In the genomic region with DNA sequence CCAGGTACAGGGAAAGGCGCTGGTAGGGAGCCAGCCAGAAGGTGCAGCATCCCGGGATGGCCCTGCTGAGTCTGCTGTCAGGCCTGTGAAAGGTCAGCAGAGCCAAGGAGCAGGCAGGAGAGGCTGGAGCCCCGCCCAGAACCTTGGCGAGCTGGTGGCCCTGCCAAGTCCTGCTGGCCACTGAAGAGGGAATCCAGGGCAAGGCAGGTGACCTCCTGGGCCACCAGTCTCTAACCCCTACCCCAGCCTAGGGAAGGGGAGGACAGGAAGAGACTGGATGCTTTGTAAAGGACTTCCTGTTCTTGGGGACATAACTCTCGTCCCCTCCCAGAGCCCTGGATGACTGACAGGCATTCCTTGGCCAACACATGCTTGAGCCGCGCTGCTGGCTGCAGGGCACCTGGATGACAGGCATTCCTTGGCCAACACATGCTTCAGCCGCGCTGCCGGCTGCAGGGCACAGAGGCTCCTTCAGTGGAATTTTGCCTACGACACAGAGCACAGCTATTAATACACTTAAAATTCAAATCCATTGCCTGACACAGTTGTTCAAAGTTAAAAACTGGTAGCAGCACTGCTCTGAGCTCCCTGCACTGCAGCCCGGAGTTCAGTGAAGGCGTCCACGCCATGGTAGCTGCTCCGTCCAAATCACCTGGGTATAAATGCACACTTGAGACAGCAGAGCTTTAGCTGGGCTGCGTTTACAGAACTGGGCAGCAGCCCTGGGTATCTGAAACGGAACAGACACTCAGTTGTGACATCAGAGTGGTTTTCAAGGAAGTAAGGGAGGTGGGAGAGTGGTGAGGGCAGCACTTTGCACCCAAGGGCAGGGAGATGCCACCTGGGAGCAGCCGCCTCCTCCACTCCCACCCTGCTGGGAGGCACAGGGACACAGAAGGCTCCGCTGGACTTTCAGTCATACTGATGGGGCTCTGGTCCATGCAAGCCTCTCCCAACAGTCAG, we compare ENCODE assay signal across 1 cellular context.
TF ChIP-seq lines count a peak whose summit lies in the region.

No MANE protein-coding gene starts in this region.

TF ChIP-seq in K562, 482 proteins besides CTCF, POLR2A, EP300 and RAD21 (continues in another document):
- TF ChIP-seq, protein P1, sequence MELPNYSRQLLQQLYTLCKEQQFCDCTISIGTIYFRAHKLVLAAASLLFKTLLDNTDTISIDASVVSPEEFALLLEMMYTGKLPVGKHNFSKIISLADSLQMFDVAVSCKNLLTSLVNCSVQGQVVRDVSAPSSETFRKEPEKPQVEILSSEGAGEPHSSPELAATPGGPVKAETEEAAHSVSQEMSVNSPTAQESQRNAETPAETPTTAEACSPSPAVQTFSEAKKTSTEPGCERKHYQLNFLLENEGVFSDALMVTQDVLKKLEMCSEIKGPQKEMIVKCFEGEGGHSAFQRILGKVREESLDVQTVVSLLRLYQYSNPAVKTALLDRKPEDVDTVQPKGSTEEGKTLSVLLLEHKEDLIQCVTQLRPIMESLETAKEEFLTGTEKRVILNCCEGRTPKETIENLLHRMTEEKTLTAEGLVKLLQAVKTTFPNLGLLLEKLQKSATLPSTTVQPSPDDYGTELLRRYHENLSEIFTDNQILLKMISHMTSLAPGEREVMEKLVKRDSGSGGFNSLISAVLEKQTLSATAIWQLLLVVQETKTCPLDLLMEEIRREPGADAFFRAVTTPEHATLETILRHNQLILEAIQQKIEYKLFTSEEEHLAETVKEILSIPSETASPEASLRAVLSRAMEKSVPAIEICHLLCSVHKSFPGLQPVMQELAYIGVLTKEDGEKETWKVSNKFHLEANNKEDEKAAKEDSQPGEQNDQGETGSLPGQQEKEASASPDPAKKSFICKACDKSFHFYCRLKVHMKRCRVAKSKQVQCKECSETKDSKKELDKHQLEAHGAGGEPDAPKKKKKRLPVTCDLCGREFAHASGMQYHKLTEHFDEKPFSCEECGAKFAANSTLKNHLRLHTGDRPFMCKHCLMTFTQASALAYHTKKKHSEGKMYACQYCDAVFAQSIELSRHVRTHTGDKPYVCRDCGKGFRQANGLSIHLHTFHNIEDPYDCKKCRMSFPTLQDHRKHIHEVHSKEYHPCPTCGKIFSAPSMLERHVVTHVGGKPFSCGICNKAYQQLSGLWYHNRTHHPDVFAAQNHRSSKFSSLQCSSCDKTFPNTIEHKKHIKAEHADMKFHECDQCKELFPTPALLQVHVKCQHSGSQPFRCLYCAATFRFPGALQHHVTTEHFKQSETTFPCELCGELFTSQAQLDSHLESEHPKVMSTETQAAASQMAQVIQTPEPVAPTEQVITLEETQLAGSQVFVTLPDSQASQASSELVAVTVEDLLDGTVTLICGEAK (IDR thresholded peaks at IDR 0.05) = peak; percentile 58; the same call in 1 of the 2 replicates
- TF ChIP-seq, protein P1 (CRISPR knock-in tag; IDR thresholded peaks at IDR 0.05) = no peak
- TF ChIP-seq, protein P2, sequence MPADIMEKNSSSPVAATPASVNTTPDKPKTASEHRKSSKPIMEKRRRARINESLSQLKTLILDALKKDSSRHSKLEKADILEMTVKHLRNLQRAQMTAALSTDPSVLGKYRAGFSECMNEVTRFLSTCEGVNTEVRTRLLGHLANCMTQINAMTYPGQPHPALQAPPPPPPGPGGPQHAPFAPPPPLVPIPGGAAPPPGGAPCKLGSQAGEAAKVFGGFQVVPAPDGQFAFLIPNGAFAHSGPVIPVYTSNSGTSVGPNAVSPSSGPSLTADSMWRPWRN (IDR thresholded peaks at IDR 0.05; ENCODE audit: low read depth) = no peak
- TF ChIP-seq KDM5B (IDR thresholded peaks at IDR 0.05; ENCODE audit: insufficient replicate concordance, low read depth, low read length) (peak; percentile 55), NFIX (CRISPR knock-in tag; IDR thresholded peaks at IDR 0.05; ENCODE audit: low read depth) (no peak), POLR2G (IDR thresholded peaks at IDR 0.05; ENCODE audit: low read depth, low read length) (peak; percentile 69), SPI1 (IDR thresholded peaks at IDR 0.05; ENCODE audit: borderline replicate concordance, low read depth, low read length) (peak; percentile 85), RAD51 (IDR thresholded peaks at IDR 0.05; ENCODE audit: borderline replicate concordance, low read depth) (no peak), NRF1 (conservative IDR thresholded peaks at IDR 0.05 in 1 of 2, IDR thresholded peaks at IDR 0.05 in 1 of 2) (peak in 1 of 2 experiments; percentile 23; a peak in 2 of 4 replicates), MXI1 (IDR thresholded peaks at IDR 0.05; ENCODE audit: low read depth, low read length) (peak; percentile 63), GATAD2A (IDR thresholded peaks at IDR 0.05) (no peak), ZNF79 (CRISPR knock-in tag; IDR thresholded peaks at IDR 0.05; ENCODE audit: low read depth) (no peak), FIP1L1 (IDR thresholded peaks at IDR 0.05; ENCODE audit: low read depth, low read length, poor library complexity, severe bottlenecking) (no peak), ZNF57 (CRISPR knock-in tag; IDR thresholded peaks at IDR 0.05) (no peak), KDM2B (CRISPR knock-in tag; IDR thresholded peaks at IDR 0.05) (no peak), ZNF282 (CRISPR knock-in tag; IDR thresholded peaks at IDR 0.05) (no peak)
- TF ChIP-seq, protein P3, sequence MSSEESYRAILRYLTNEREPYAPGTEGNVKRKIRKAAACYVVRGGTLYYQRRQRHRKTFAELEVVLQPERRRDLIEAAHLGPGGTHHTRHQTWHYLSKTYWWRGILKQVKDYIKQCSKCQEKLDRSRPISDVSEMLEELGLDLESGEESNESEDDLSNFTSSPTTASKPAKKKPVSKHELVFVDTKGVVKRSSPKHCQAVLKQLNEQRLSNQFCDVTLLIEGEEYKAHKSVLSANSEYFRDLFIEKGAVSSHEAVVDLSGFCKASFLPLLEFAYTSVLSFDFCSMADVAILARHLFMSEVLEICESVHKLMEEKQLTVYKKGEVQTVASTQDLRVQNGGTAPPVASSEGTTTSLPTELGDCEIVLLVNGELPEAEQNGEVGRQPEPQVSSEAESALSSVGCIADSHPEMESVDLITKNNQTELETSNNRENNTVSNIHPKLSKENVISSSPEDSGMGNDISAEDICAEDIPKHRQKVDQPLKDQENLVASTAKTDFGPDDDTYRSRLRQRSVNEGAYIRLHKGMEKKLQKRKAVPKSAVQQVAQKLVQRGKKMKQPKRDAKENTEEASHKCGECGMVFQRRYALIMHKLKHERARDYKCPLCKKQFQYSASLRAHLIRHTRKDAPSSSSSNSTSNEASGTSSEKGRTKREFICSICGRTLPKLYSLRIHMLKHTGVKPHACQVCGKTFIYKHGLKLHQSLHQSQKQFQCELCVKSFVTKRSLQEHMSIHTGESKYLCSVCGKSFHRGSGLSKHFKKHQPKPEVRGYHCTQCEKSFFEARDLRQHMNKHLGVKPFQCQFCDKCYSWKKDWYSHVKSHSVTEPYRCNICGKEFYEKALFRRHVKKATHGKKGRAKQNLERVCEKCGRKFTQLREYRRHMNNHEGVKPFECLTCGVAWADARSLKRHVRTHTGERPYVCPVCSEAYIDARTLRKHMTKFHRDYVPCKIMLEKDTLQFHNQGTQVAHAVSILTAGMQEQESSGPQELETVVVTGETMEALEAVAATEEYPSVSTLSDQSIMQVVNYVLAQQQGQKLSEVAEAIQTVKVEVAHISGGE (CRISPR knock-in tag; IDR thresholded peaks at IDR 0.05) = 0 out of 6 replicates have a peak, but pooled peaks of 1 of the 3 experiments have one; percentile 26
- TF ChIP-seq, protein P4, sequence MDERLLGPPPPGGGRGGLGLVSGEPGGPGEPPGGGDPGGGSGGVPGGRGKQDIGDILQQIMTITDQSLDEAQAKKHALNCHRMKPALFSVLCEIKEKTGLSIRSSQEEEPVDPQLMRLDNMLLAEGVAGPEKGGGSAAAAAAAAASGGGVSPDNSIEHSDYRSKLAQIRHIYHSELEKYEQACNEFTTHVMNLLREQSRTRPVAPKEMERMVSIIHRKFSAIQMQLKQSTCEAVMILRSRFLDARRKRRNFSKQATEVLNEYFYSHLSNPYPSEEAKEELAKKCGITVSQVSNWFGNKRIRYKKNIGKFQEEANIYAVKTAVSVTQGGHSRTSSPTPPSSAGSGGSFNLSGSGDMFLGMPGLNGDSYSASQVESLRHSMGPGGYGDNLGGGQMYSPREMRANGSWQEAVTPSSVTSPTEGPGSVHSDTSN (CRISPR knock-in tag; IDR thresholded peaks at IDR 0.05; ENCODE audit: low read depth) = peak; percentile 76
- TF ChIP-seq, protein P4 (tag; conservative IDR thresholded peaks at IDR 0.05; ENCODE audit: low read depth) = peak; percentile 75
- TF ChIP-seq, protein P5, sequence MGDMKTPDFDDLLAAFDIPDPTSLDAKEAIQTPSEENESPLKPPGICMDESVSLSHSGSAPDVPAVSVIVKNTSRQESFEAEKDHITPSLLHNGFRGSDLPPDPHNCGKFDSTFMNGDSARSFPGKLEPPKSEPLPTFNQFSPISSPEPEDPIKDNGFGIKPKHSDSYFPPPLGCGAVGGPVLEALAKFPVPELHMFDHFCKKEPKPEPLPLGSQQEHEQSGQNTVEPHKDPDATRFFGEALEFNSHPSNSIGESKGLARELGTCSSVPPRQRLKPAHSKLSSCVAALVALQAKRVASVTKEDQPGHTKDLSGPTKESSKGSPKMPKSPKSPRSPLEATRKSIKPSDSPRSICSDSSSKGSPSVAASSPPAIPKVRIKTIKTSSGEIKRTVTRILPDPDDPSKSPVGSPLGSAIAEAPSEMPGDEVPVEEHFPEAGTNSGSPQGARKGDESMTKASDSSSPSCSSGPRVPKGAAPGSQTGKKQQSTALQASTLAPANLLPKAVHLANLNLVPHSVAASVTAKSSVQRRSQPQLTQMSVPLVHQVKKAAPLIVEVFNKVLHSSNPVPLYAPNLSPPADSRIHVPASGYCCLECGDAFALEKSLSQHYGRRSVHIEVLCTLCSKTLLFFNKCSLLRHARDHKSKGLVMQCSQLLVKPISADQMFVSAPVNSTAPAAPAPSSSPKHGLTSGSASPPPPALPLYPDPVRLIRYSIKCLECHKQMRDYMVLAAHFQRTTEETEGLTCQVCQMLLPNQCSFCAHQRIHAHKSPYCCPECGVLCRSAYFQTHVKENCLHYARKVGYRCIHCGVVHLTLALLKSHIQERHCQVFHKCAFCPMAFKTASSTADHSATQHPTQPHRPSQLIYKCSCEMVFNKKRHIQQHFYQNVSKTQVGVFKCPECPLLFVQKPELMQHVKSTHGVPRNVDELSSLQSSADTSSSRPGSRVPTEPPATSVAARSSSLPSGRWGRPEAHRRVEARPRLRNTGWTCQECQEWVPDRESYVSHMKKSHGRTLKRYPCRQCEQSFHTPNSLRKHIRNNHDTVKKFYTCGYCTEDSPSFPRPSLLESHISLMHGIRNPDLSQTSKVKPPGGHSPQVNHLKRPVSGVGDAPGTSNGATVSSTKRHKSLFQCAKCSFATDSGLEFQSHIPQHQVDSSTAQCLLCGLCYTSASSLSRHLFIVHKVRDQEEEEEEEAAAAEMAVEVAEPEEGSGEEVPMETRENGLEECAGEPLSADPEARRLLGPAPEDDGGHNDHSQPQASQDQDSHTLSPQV (IDR thresholded peaks at IDR 0.05) = peak; percentile 26; the same call in 1 of the 2 replicates
- TF ChIP-seq, protein P6, sequence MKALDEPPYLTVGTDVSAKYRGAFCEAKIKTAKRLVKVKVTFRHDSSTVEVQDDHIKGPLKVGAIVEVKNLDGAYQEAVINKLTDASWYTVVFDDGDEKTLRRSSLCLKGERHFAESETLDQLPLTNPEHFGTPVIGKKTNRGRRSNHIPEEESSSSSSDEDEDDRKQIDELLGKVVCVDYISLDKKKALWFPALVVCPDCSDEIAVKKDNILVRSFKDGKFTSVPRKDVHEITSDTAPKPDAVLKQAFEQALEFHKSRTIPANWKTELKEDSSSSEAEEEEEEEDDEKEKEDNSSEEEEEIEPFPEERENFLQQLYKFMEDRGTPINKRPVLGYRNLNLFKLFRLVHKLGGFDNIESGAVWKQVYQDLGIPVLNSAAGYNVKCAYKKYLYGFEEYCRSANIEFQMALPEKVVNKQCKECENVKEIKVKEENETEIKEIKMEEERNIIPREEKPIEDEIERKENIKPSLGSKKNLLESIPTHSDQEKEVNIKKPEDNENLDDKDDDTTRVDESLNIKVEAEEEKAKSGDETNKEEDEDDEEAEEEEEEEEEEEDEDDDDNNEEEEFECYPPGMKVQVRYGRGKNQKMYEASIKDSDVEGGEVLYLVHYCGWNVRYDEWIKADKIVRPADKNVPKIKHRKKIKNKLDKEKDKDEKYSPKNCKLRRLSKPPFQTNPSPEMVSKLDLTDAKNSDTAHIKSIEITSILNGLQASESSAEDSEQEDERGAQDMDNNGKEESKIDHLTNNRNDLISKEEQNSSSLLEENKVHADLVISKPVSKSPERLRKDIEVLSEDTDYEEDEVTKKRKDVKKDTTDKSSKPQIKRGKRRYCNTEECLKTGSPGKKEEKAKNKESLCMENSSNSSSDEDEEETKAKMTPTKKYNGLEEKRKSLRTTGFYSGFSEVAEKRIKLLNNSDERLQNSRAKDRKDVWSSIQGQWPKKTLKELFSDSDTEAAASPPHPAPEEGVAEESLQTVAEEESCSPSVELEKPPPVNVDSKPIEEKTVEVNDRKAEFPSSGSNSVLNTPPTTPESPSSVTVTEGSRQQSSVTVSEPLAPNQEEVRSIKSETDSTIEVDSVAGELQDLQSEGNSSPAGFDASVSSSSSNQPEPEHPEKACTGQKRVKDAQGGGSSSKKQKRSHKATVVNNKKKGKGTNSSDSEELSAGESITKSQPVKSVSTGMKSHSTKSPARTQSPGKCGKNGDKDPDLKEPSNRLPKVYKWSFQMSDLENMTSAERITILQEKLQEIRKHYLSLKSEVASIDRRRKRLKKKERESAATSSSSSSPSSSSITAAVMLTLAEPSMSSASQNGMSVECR (CRISPR knock-in tag; IDR thresholded peaks at IDR 0.05) = peak; percentile 6; the same call in 1 of the 2 replicates
